ENCODE assay signal across 21 cellular contexts in the genomic region with DNA sequence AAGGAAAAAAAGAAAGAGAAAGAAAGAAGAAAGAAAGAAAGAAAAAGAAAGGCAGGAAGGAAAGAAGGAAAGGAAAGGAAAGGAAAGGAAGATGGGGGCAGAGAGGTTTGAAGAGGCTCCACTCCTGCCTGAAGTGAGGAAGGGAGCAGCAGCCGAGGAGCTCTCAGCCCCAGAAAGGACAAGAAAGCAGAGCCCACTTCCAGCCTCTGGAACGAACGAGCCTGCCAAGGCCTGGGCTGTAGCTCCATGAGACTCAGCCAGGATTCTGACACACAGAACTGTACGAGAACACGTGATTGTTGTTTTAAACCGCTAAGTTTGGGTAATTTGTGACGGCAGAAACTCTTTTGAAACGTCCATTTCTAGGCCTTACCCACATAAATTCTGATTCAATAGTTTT.
"Had no signal": no experiment of that assay in that cellular context is flagged by ENCODE, and none has a peak within 500 bp of the region (broad histone marks: within the 10 kb centered on the region; RNA-seq: fewer than 3 reads in every experiment).

No MANE protein-coding gene starts in this region.

- H3K27me3 Mint-ChIP-seq: activated B cell treated with CpG ODN at 0.5 μM for 24 hours; activated CD4-positive, alpha-beta memory T cell treated with anti-CD3 and anti-CD28 coated beads, Interleukin-2, amount 10 ng/mL, durations not matched to agents 7 days and 5 days; natural killer cell treated with Interleukin-12 subunit alpha and Interleukin-12 subunit beta and Interleukin-15 and Interleukin-18, amount 100 ng/mL, for 72 hours had no signal

- ATAC-seq: activated T-cell treated with anti-CD3 and anti-CD28 coated beads, Interleukin-2, amount 50 U/mL, for 72 hours; left ventricle myocardium superior; natural killer cell treated with Interleukin-12 subunit alpha and Interleukin-12 subunit beta and Interleukin-15 and Interleukin-18, amount 100 ng/mL, for 72 hours had no signal

- H3K9me3 ChIP-seq: neutrophil, ovary, prostate gland, right atrium auricular region, transverse colon, vagina had no signal

- H3K36me3 Mint-ChIP-seq: activated naive CD4-positive, alpha-beta T cell treated with anti-CD3 and anti-CD28 coated beads, Interleukin-2, amount 10 ng/mL, durations not matched to agents 7 days and 5 days; brain; natural killer cell treated with Interleukin-12 subunit alpha and Interleukin-12 subunit beta and Interleukin-15 and Interleukin-18, amount 100 ng/mL, for 72 hours had no signal

- H3K9me3 Mint-ChIP-seq: activated B cell treated with CpG ODN at 0.5 μM for 24 hours; activated CD4-positive, alpha-beta memory T cell treated with anti-CD3 and anti-CD28 coated beads, Interleukin-2, amount 10 ng/mL, durations not matched to agents 7 days and 5 days; activated naive CD4-positive, alpha-beta T cell treated with anti-CD3 and anti-CD28 coated beads, Interleukin-2, amount 10 ng/mL, durations not matched to agents 7 days and 5 days; natural killer cell treated with Interleukin-12 subunit alpha and Interleukin-12 subunit beta and Interleukin-15 and Interleukin-18, amount 100 ng/mL, for 72 hours; stimulated activated naive CD8-positive, alpha-beta T cell treated with anti-CD3 and anti-CD28 coated beads, Interleukin-15, Interleukin-2, amounts not matched to agents 100 ng/mL and 50 ng/mL, for 24 hours; T-helper 1 cell treated with Interleukin-12 subunit alpha and Interleukin-12 subunit beta and Interleukin-4 antibody, amounts not matched to agents 30 μg/mL and 1 μg/mL, for 36 hours had no signal

- H3K4me3 ChIP-seq: hepatocyte, ovary, prostate gland, right atrium auricular region, transverse colon, vagina had no signal

- H3K4me3 Mint-ChIP-seq: activated B cell treated with CpG ODN at 0.5 μM for 24 hours; activated CD4-positive, alpha-beta memory T cell treated with anti-CD3 and anti-CD28 coated beads, Interleukin-2, amount 10 ng/mL, durations not matched to agents 7 days and 5 days; activated naive CD4-positive, alpha-beta T cell treated with anti-CD3 and anti-CD28 coated beads, Interleukin-2, amount 10 ng/mL, durations not matched to agents 7 days and 5 days; activated T-cell treated with anti-CD3 and anti-CD28 coated beads, Interleukin-2, amount 50 U/mL, for 72 hours; brain; natural killer cell treated with Interleukin-12 subunit alpha and Interleukin-12 subunit beta and Interleukin-15 and Interleukin-18, amount 100 ng/mL, for 72 hours; stimulated activated naive CD8-positive, alpha-beta T cell treated with anti-CD3 and anti-CD28 coated beads, Interleukin-15, Interleukin-2, amounts not matched to agents 100 ng/mL and 50 ng/mL, for 24 hours; T-helper 1 cell treated with Interleukin-12 subunit alpha and Interleukin-12 subunit beta and Interleukin-4 antibody, amounts not matched to agents 30 μg/mL and 1 μg/mL, for 36 hours had no signal

- DNase-seq: activated B cell treated with CpG ODN at 0.5 μM for 24 hours; activated CD4-positive, alpha-beta memory T cell treated with anti-CD3 and anti-CD28 coated beads, Interleukin-2, amount 10 ng/mL, durations not matched to agents 7 days and 5 days; activated CD4-positive, alpha-beta T cell treated with anti-CD3 and anti-CD28 coated beads for 48 hours; activated effector memory CD4-positive, alpha-beta T cell treated with Interleukin-2 at 50 U/mL for 16 hours; activated naive CD4-positive, alpha-beta T cell treated with anti-CD3 and anti-CD28 coated beads, Interleukin-2, amount 10 ng/mL, durations not matched to agents 7 days and 5 days; activated T-cell treated with anti-CD3 and anti-CD28 coated beads, Interleukin-2, amount 50 U/mL, for 72 hours; left ventricle myocardium superior; mammary epithelial cell; ovary; stimulated activated CD4-positive, alpha-beta T cell treated with anti-CD3 and anti-CD28 coated beads, Interleukin-1b, Interleukin-23, amount 100 ng/mL, for 48 hours; transverse colon had no signal

- H3K27me3 ChIP-seq: hepatocyte, neutrophil, ovary, right atrium auricular region, transverse colon, vagina had no signal

- H3K4me1 ChIP-seq: prostate gland, right atrium auricular region, vagina had no signal

- H3K36me3 ChIP-seq: neutrophil, ovary, prostate gland, right atrium auricular region, transverse colon, vagina had no signal

- H3K27ac ChIP-seq: epithelial cell of prostate, hepatocyte, neutrophil, ovary, prostate gland, right atrium auricular region, transverse colon, vagina had no signal

- H3K4me1 Mint-ChIP-seq: activated B cell treated with CpG ODN at 0.5 μM for 24 hours; activated CD4-positive, alpha-beta memory T cell treated with anti-CD3 and anti-CD28 coated beads, Interleukin-2, amount 10 ng/mL, durations not matched to agents 7 days and 5 days; activated naive CD4-positive, alpha-beta T cell treated with anti-CD3 and anti-CD28 coated beads, Interleukin-2, amount 10 ng/mL, durations not matched to agents 7 days and 5 days; brain had no signal

- H3K27ac Mint-ChIP-seq: activated B cell treated with CpG ODN at 0.5 μM for 24 hours; activated CD4-positive, alpha-beta memory T cell treated with anti-CD3 and anti-CD28 coated beads, Interleukin-2, amount 10 ng/mL, durations not matched to agents 7 days and 5 days; activated naive CD4-positive, alpha-beta T cell treated with anti-CD3 and anti-CD28 coated beads, Interleukin-2, amount 10 ng/mL, durations not matched to agents 7 days and 5 days; activated T-cell treated with anti-CD3 and anti-CD28 coated beads, Interleukin-2, amount 50 U/mL, for 72 hours; natural killer cell treated with Interleukin-12 subunit alpha and Interleukin-12 subunit beta and Interleukin-15 and Interleukin-18, amount 100 ng/mL, for 72 hours; stimulated activated naive CD8-positive, alpha-beta T cell treated with anti-CD3 and anti-CD28 coated beads, Interleukin-15, Interleukin-2, amounts not matched to agents 100 ng/mL and 50 ng/mL, for 24 hours; T-helper 1 cell treated with Interleukin-12 subunit alpha and Interleukin-12 subunit beta and Interleukin-4 antibody, amounts not matched to agents 30 μg/mL and 1 μg/mL, for 36 hours had no signal
